ENCODE assay signal across 1 cellular context in the genomic region with DNA sequence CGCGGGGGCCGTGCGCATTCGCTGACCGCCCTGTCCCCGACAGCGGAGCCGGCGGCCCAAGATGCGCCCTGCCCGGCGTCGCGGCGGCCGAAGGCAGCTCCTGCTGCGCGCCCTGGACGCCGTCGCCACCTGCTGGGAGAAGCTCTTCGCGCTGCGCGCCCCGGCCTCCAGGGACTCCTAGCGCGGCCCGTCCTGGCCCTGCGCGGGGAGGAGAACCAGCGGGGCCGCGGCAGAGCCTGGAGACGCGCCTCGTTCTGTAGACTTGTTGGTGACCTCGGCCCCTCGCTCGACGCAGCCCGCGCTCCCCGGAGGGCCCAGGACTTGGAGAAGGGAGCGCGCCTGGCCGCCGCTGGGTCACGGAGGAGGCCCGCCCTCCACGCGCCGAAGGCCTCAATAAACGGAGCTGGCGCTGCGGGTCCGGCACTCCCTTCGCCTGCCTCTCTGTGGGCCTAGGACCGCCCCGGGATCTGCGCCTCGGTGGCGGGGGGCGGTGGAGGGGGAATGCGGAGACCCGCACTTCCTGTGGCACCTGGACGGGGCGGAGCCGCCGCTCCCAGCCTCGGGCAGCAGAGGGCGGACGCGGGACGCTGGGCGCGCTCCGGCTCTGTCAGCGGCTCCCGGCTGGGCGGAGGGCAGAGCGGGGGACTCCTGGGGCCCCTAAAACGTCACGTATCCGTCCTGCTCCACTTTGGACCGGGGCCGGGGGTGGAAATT.
TF ChIP-seq lines count a peak whose summit lies in the region.

No MANE protein-coding gene starts in this region.

TF ChIP-seq in endothelial cell of umbilical vein, 7 proteins besides CTCF, POLR2A, EP300 and RAD21:
- TF ChIP-seq MYC (IDR thresholded peaks at IDR 0.05; ENCODE audit: low read depth, low read length) (no peak), POLR2AphosphoS5 (IDR thresholded peaks at IDR 0.05; ENCODE audit: insufficient read depth, low read depth, low read length) (peak; percentile 78)
